Comparison of ENCODE assay signal across 8 cellular contexts in the genomic region with DNA sequence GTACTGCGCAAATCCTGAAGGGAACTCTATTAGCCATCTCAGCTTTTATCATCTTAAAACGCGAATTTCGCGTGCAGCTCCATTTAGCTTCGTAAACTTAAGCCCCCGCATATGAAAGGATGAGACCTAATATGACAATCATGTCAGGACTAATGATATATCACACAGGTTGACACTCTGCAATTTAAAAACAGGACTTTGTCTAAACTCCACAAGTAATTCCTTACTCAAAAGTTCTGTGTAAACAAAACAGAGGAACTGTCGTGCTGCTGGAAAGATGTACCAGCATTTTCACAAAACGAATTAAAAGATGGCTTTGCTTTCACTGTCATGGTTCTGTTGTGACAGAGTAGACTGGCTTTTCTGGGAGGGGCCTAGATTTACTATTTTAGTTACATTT. TPM values are rescaled to one million over a fixed set of nuclear protein-coding genes. Genes with fewer than 3 reads are reported as not detected.
DNase-seq lines count a peak whose midpoint lies in the region; TF ChIP-seq lines count a peak whose summit lies in the region.

No MANE protein-coding gene starts in this region.

- H3K27me3 ChIP-seq in adipocyte (replicated peaks; ENCODE audit: control insufficient read depth, insufficient read depth, low read length): no peaks in the 10 kb centered on the region
- no peaks in the 10 kb centered on the region for H3K27me3 ChIP-seq in kidney epithelial cell (ENCODE audit: control insufficient read depth, insufficient read depth, low read length)
- no peaks in the 10 kb centered on the region for H3K27me3 ChIP-seq in suprapubic skin
- H3K27me3 ChIP-seq in SJCRH30: no peaks in the 10 kb centered on the region

- peaks cover 32% of the 10 kb centered on the region for H3K4me1 Mint-ChIP-seq in activated T-cell treated with anti-CD3 and anti-CD28 coated beads, Interleukin-2, amount 50 U/mL, for 24 hours (ENCODE audit: low read depth)

- TF ChIP-seq EP300 in suprapubic skin (IDR thresholded peaks at IDR 0.05): no peak

- H3K9me3 Mint-ChIP-seq in activated T-cell treated with anti-CD3 and anti-CD28 coated beads, Interleukin-2, amount 50 U/mL, for 24 hours: no peaks in the 10 kb centered on the region

- DNase-seq in activated T-cell treated with anti-CD3 and anti-CD28 coated beads, Interleukin-2, amount 50 U/mL, for 24 hours: no peak
- no peak for DNase-seq in activated T-cell treated with anti-CD3 and anti-CD28 coated beads, Interleukin-2, amount 50 U/mL, for 48 hours
- DNase-seq in adipocyte (ENCODE audit: low read depth): peak; percentile 17
- no peak for DNase-seq in kidney epithelial cell (ENCODE audit: low read depth)
- DNase-seq in suprapubic skin (ENCODE audit: low spot score in 2 of 2): no peak
- DNase-seq in SIG-M5 (lab: John Stamatoyannopoulos, UW): no peak
- no peak for DNase-seq in SJCRH30
- no peak for DNase-seq in NAMALWA (ENCODE audit: low spot score)

- no peak overlapping the region for H3K27ac ChIP-seq in suprapubic skin
- no peak overlapping the region for H3K27ac ChIP-seq in SJCRH30

- H3K4me3 ChIP-seq in adipocyte (ENCODE audit: low read length): peak overlapping the region; percentile 85
- H3K4me3 ChIP-seq in kidney epithelial cell (ENCODE audit: low read depth, low read length): peak overlapping the region; percentile 88
- H3K4me3 ChIP-seq in suprapubic skin: peak overlapping the region; percentile 94
- no peak overlapping the region for H3K4me3 ChIP-seq in SJCRH30

- H3K4me1 ChIP-seq in adipocyte (ENCODE audit: control insufficient read depth, insufficient read depth, low read length): peaks cover 35% of the 10 kb centered on the region
- H3K4me1 ChIP-seq in suprapubic skin: peaks cover 32% of the 10 kb centered on the region
- H3K4me1 ChIP-seq in SJCRH30: no peaks in the 10 kb centered on the region

- H3K27ac Mint-ChIP-seq in activated T-cell treated with anti-CD3 and anti-CD28 coated beads, Interleukin-2, amount 50 U/mL, for 24 hours: peak overlapping the region; percentile 93

- H3K4me3 Mint-ChIP-seq in activated T-cell treated with anti-CD3 and anti-CD28 coated beads, Interleukin-2, amount 50 U/mL, for 24 hours: peak overlapping the region; percentile 83

- H3K36me3 ChIP-seq in adipocyte (ENCODE audit: control insufficient read depth, insufficient read depth, low read length, severe bottlenecking) (peaks cover 14% of the 10 kb centered on the region), kidney epithelial cell (ENCODE audit: control insufficient read depth, insufficient read depth, low read length) (no peaks in the 10 kb centered on the region), suprapubic skin (peaks cover 4% of the 10 kb centered on the region), SJCRH30 (no peaks in the 10 kb centered on the region)

- H3K27me3 Mint-ChIP-seq in activated T-cell treated with anti-CD3 and anti-CD28 coated beads, Interleukin-2, amount 50 U/mL, for 24 hours: peaks cover 21% of the 10 kb centered on the region

- TF ChIP-seq CTCF in kidney epithelial cell (IDR thresholded peaks at IDR 0.05; ENCODE audit: insufficient read depth, low read length, poor library complexity, severe bottlenecking): no peak
- TF ChIP-seq CTCF in suprapubic skin (IDR thresholded peaks at IDR 0.05): no peak

- 58% methylated on average over 9 of the region's 9 CpGs for WGBS in suprapubic skin

- TF ChIP-seq POLR2A in suprapubic skin (IDR thresholded peaks at IDR 0.05): no peak

- peak overlapping the region; percentile 94 for H3K9ac ChIP-seq in adipocyte (ENCODE audit: low read length)

- H3K36me3 Mint-ChIP-seq in activated T-cell treated with anti-CD3 and anti-CD28 coated beads, Interleukin-2, amount 50 U/mL, for 24 hours (ENCODE audit: low read depth): peaks cover 3% of the 10 kb centered on the region

- no peaks in the 10 kb centered on the region for H3K9me3 ChIP-seq in adipocyte (ENCODE audit: control insufficient read depth, low read length)
- no peaks in the 10 kb centered on the region for H3K9me3 ChIP-seq in suprapubic skin
- H3K9me3 ChIP-seq in SJCRH30 (replicated peaks): no peaks in the 10 kb centered on the region

RNA-seq across cellular contexts. Expression of gene LACC1, which starts 0.7 kb away (rescaled TPM):
- 15.2 and 24.0 TPM in 2 replicates for total RNA-seq in kidney epithelial cell
- 10 to 100 TPM in 1 of 4 donors, 1 to 10 TPM in 3; 4.7 to 10.1 (median 7.2) TPM for total RNA-seq in suprapubic skin
- total RNA-seq in SJCRH30 (2014; rRNA removed; shearing (Covaris generic)): 0.63 and 0.73 TPM in 2 replicates

RNA-seq across cellular contexts. Expression of gene CCDC122, which starts 0.9 kb away (rescaled TPM):
- total RNA-seq in kidney epithelial cell (7.3 and 7.4 TPM in 2 replicates), suprapubic skin (1 to 10 TPM; 2.0 to 6.0 (median 3.6) TPM)
- total RNA-seq in SJCRH30 (2014; rRNA removed; shearing (Covaris generic)): 2.5 and 2.6 TPM in 2 replicates
